In the genomic region with DNA sequence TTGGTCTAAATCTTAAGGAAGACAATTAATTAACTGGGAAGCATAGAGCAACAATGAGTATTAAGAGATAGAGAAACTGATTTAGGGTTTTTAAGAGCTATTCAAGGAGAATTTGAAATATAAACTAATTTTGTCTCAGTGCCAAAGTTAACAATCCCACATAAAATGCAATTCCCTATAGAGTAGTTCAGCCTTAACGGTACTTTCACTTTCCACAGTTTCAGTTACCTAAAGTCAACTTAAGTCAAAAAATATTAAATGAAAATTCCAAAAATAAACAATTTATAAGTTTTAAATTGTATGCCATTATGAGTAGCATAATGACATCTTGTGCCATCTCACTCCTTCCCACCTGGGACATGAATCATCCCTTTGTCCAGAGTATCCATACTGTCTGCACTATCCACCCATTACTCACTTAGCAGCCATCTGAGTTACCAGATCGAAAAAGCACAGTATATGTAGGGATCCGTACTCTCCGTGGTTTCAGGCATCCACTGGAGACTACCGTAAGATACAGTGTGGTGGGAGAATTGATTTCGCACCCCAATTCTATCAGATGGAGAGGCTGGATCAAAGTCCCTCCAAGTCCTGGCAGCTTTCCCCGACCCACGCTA, we compare ENCODE assay signal across 15 cellular contexts. TPM values are rescaled to one million over a fixed set of nuclear protein-coding genes. Genes with fewer than 3 reads are reported as not detected.
DNase-seq lines count a peak whose midpoint lies in the region; ATAC-seq and TF ChIP-seq lines count a peak whose summit lies in the region.
"Had no signal": no experiment of that assay in that cellular context is flagged by ENCODE, and none has a peak within 500 bp of the region (broad histone marks: within the 10 kb centered on the region; RNA-seq: fewer than 3 reads in every experiment).

No MANE protein-coding gene starts in this region.

- DNase-seq in A673 (ENCODE audit: low spot score) (no peak), NCI-H748 treated with DMSO at 0.1 percent for 48 hours (lab: John Stamatoyannopoulos, UW) (peak; percentile 35), NCI-H446 treated with DMSO at 0.1 percent for 48 hours (lab: John Stamatoyannopoulos, UW) (no peak), GM10266 (ENCODE audit: extremely low spot score) (no peak)
- DNase-seq: KBM-7; lower lobe of right lung; NCI-H1694; stimulated activated CD4-positive, alpha-beta T cell treated with anti-CD3 and anti-CD28 coated beads, Interleukin-4, amount 100 ng/mL, for 24 hours; T-helper 2 cell had no signal

- BruUV-seq in A673 (replicated peaks; lab: Mats Ljungman, UMichigan): no TSS peak

- no peaks in the 10 kb centered on the region for H3K9me3 ChIP-seq in A673 (ENCODE audit: low read depth, low read length, poor library complexity, severe bottlenecking)
- H3K9me3 ChIP-seq in duodenal mucosa (ENCODE audit: control insufficient read depth in 1 of 2, low read length in 2 of 2): no peaks in the 10 kb centered on the region
- H3K9me3 ChIP-seq: lower lobe of right lung, right atrium auricular region had no signal

- H3K27me3 Mint-ChIP-seq in nephron (ENCODE audit: low read depth): peaks cover 4% of the 10 kb centered on the region
- H3K27me3 Mint-ChIP-seq: activated naive CD4-positive, alpha-beta T cell treated with anti-CD3 and anti-CD28 coated beads, Interleukin-2, amount 50 U/mL, for 24 hours had no signal

- H3K36me3 Mint-ChIP-seq in nephron (ENCODE audit: low read depth): no peaks in the 10 kb centered on the region
- H3K36me3 Mint-ChIP-seq: activated naive CD4-positive, alpha-beta T cell treated with anti-CD3 and anti-CD28 coated beads, Interleukin-2, amount 50 U/mL, for 24 hours had no signal

- POLR2A ChIA-PET in A673 (lab: Charles Lee; ENCODE audit: low non-redundant PET): no interaction called here

- intact Hi-C loops in A673 (cut with micrococcal nuclease; ENCODE audit: unreplicated experiment): no loop called here

- H3K4me1 ChIP-seq in A673 (ENCODE audit: insufficient read depth, low read length, poor library complexity, severe bottlenecking): peaks cover 17% of the 10 kb centered on the region
- H3K4me1 ChIP-seq in duodenal mucosa (ENCODE audit: control insufficient read depth in 1 of 2, insufficient read depth in 2 of 2, low read length in 2 of 2): peaks cover 14 to 19% of the 10 kb centered on the region in 2 donors
- H3K4me1 ChIP-seq: lower lobe of right lung had no signal

- H3K4me3 ChIP-seq in A673 (ENCODE audit: low read depth, low read length, poor library complexity, severe bottlenecking) (peak overlapping the region; percentile 19), duodenal mucosa (ENCODE audit: low read depth in 1 of 2, low read length in 2 of 2) (peak overlapping the region; percentile 36 to 64)
- H3K4me3 ChIP-seq: lower lobe of right lung, right atrium auricular region had no signal

- CTCF ChIA-PET in A673 (lab: Charles Lee): no interaction called here

- no peaks in the 10 kb centered on the region for H3K9me3 Mint-ChIP-seq in nephron
- H3K9me3 Mint-ChIP-seq: activated naive CD4-positive, alpha-beta T cell treated with anti-CD3 and anti-CD28 coated beads, Interleukin-2, amount 50 U/mL, for 24 hours had no signal

- H3K27ac Mint-ChIP-seq in nephron: peak overlapping the region; percentile 88 to 93 (median 90)
- H3K27ac Mint-ChIP-seq: activated naive CD4-positive, alpha-beta T cell treated with anti-CD3 and anti-CD28 coated beads, Interleukin-2, amount 50 U/mL, for 24 hours had no signal

- ATAC-seq in GM21619 (IDR thresholded peaks at IDR 0.05; ENCODE audit: unreplicated experiment): no peak
- ATAC-seq in GM21367 (IDR thresholded peaks at IDR 0.05; ENCODE audit: unreplicated experiment): no peak
- ATAC-seq: lower lobe of right lung had no signal

- H3K27me3 ChIP-seq in A673 (replicated peaks; ENCODE audit: insufficient read depth, low read depth, low read length, poor library complexity) (no peaks in the 10 kb centered on the region), duodenal mucosa (ENCODE audit: control insufficient read depth in 1 of 2, insufficient read depth in 2 of 2, low read length in 2 of 2) (no peaks in the 10 kb centered on the region)
- H3K27me3 ChIP-seq: right atrium auricular region had no signal

- TF ChIP-seq CTCF in A673 (conservative IDR thresholded peaks at IDR 0.05; ENCODE audit: low read depth, low read length) (no peak), nephron (IDR thresholded peaks at IDR 0.05; ENCODE audit: unreplicated experiment in 3 of 3) (no peak), GM10266 (IDR thresholded peaks at IDR 0.05; ENCODE audit: control insufficient read depth, insufficient read depth, low read depth, missing control alignments) (no peak)

- no peaks in the 10 kb centered on the region for H3K36me3 ChIP-seq in A673 (ENCODE audit: insufficient read depth, low read length, poor library complexity, severe bottlenecking)
- peaks cover 0 to 6% of the 10 kb centered on the region in 2 donors for H3K36me3 ChIP-seq in duodenal mucosa (ENCODE audit: control insufficient read depth in 1 of 2, insufficient read depth in 2 of 2, low read length in 2 of 2)
- H3K36me3 ChIP-seq: lower lobe of right lung, right atrium auricular region had no signal

- no peak overlapping the region for H3K27ac ChIP-seq in A673 (ENCODE audit: low read depth, low read length, poor library complexity, severe bottlenecking)
- H3K27ac ChIP-seq in duodenal mucosa (ENCODE audit: low read depth, low read length): no peak overlapping the region
- H3K27ac ChIP-seq: lower lobe of right lung had no signal

- H3K4me1 Mint-ChIP-seq in nephron: peaks cover 17% of the 10 kb centered on the region
- H3K4me1 Mint-ChIP-seq: activated naive CD4-positive, alpha-beta T cell treated with anti-CD3 and anti-CD28 coated beads, Interleukin-2, amount 50 U/mL, for 24 hours had no signal

- peak overlapping the region; percentile 20 to 31 for H3K9ac ChIP-seq in duodenal mucosa (ENCODE audit: low read depth in 1 of 2, low read length in 2 of 2)

- peak overlapping the region in 2 of 3 experiments; percentile 47 to 57 for H3K4me3 Mint-ChIP-seq in nephron
- H3K4me3 Mint-ChIP-seq: activated naive CD4-positive, alpha-beta T cell treated with anti-CD3 and anti-CD28 coated beads, Interleukin-2, amount 50 U/mL, for 24 hours had no signal

RNA-seq across cellular contexts. Expression of a gene that starts 4.8 kb away (rescaled TPM):
- total RNA-seq in A673 (2021): 259 and 320 TPM in 2 replicates

RNA-seq across cellular contexts. Expression of a gene that starts 40.4 kb away (rescaled TPM):
- 30.2 and 32.6 TPM in 2 replicates for total RNA-seq in A673 (2021)
